Comparison of ENCODE assay signal across 8 cellular contexts in genomic region chr11:111429066-111429506, GRCh38. TPM values are rescaled to one million over a fixed set of nuclear protein-coding genes. Genes with fewer than 3 reads are reported as not detected.
A peak's percentile ranks its signal among the peaks of the same experiment; 100 is the strongest.
DNase-seq lines count a peak whose midpoint lies in the region; ATAC-seq, FAIRE-seq and TF ChIP-seq lines count a peak whose summit lies in the region.

No MANE protein-coding gene starts in this region.

- TF ChIP-seq CTCF in Caco-2 (IDR thresholded peaks at IDR 0.05; ENCODE audit: insufficient read depth in 1 of 2, low read depth in 1 of 2, low read length in 1 of 2, severe bottlenecking in 1 of 2, unreplicated experiment in 1 of 2) = peak; percentile 80 to 85
- TF ChIP-seq CTCF in MCF 10A (IDR thresholded peaks at IDR 0.05; ENCODE audit: unreplicated experiment) = peak; percentile 74
- TF ChIP-seq CTCF in right lobe of liver (IDR thresholded peaks at IDR 0.05) = peak; percentile 65 to 75 (median 68)

- H3K27ac ChIP-seq in right lobe of liver = no peak overlapping the region

- CTCF ChIA-PET in Caco-2 (lab: Charles Lee) = interaction anchor here (0.6 to 3.2 kb wide), 8 partner anchors 9 to 159 kb away, joined by 3 to 10 read pairs (median 4); partner anchors contain the start of gene POU2AF3
- CTCF ChIA-PET in MCF 10A (lab: Yijun Ruan, JAX) = interaction anchor here (0.7 to 16.5 kb wide), 26 partner anchors 8 to 437 kb away, joined by 3 to 233 read pairs (median 5); no protein-coding TSS in a partner anchor

- no peaks in the 10 kb centered on the region for H3K36me3 ChIP-seq in Caco-2 (ENCODE audit: control insufficient read depth, insufficient read depth, low read length)
- H3K36me3 ChIP-seq in right lobe of liver = no peaks in the 10 kb centered on the region

- DNase-seq in Caco-2 (peak; percentile 78 to 82), HTR-8/SVneo (ENCODE audit: insufficient read length, low spot score) (no peak), MCF 10A (ENCODE audit: unreplicated experiment) (peak; percentile 82), right lobe of liver (peak in 2 of 3 donors; percentile 38 to 75), NCI-H2029 treated with DMSO at 0.1 percent for 48 hours (lab: John Stamatoyannopoulos, UW) (no peak)
- peak; percentile 51 for DNase-seq in T-helper 2 cell treated with Interferon-gamma antibody and Interleukin-4, amounts not matched to agents 5 μg/mL and 100 μg/mL, for 36 hours (ENCODE audit: low spot score)
- DNase-seq in stimulated activated naive B cell treated with anti-CD40 and anti-IgM and Interleukin-4, amounts not matched to agents 10 μg/mL and 1 μg/mL and 100 μg/mL, for 72 hours = peak; percentile 48

- no peak overlapping the region for H3K4me3 Mint-ChIP-seq in Caco-2 (ENCODE audit: unreplicated experiment)
- H3K4me3 Mint-ChIP-seq in T-helper 2 cell treated with Interferon-gamma antibody and Interleukin-4, amounts not matched to agents 5 μg/mL and 100 μg/mL, for 36 hours = no peak overlapping the region
- no peak overlapping the region for H3K4me3 Mint-ChIP-seq in MCF 10A (ENCODE audit: unreplicated experiment)
- H3K4me3 Mint-ChIP-seq in stimulated activated naive B cell treated with anti-CD40 and anti-IgM and Interleukin-4, amounts not matched to agents 10 μg/mL and 1 μg/mL and 100 μg/mL, for 72 hours = no peak overlapping the region

- peak; percentile 71 for FAIRE-seq in HTR-8/SVneo (lab: Jason Lieb, UNC)

- H3K9me3 ChIP-seq in Caco-2 (no peaks in the 10 kb centered on the region), right lobe of liver (no peaks in the 10 kb centered on the region)

- H3K27me3 ChIP-seq in Caco-2 (replicated peaks; ENCODE audit: control insufficient read depth, insufficient read depth, low read length) (no peaks in the 10 kb centered on the region), right lobe of liver (no peaks in the 10 kb centered on the region)

- H3K4me1 Mint-ChIP-seq in Caco-2 (ENCODE audit: low read depth, unreplicated experiment) (peaks cover 5% of the 10 kb centered on the region), MCF 10A (ENCODE audit: insufficient read depth, unreplicated experiment) (peaks cover 22% of the 10 kb centered on the region)
- peaks cover 2% of the 10 kb centered on the region for H3K4me1 Mint-ChIP-seq in T-helper 2 cell treated with Interferon-gamma antibody and Interleukin-4, amounts not matched to agents 5 μg/mL and 100 μg/mL, for 36 hours (ENCODE audit: low read depth)
- peaks cover 5 to 6% of the 10 kb centered on the region in 2 donors for H3K4me1 Mint-ChIP-seq in stimulated activated naive B cell treated with anti-CD40 and anti-IgM and Interleukin-4, amounts not matched to agents 10 μg/mL and 1 μg/mL and 100 μg/mL, for 72 hours

- H3K4me1 ChIP-seq in Caco-2 = no peaks in the 10 kb centered on the region
- peaks cover 0 to 6% (median 0%) of the 10 kb centered on the region in 4 donors for H3K4me1 ChIP-seq in right lobe of liver

- intact Hi-C loops in Caco-2 (cut with micrococcal nuclease; ENCODE audit: unreplicated experiment) (loop anchor here (1.0 to 10.0 kb wide), 3 partner anchors 146 to 982 kb away; partner anchors contain the start of gene ARHGAP20), MCF 10A (cut with micrococcal nuclease) (loop anchor here (2.0 to 5.0 kb wide), 2 partner anchors 127 to 146 kb away; no protein-coding TSS in a partner anchor), right lobe of liver (cut with DNase I) (no loop called here)

- H3K27ac Mint-ChIP-seq in Caco-2 (ENCODE audit: unreplicated experiment) (no peak overlapping the region), MCF 10A (ENCODE audit: low read depth, unreplicated experiment) (no peak overlapping the region)
- no peak overlapping the region for H3K27ac Mint-ChIP-seq in T-helper 2 cell treated with Interferon-gamma antibody and Interleukin-4, amounts not matched to agents 5 μg/mL and 100 μg/mL, for 36 hours
- no peak overlapping the region for H3K27ac Mint-ChIP-seq in stimulated activated naive B cell treated with anti-CD40 and anti-IgM and Interleukin-4, amounts not matched to agents 10 μg/mL and 1 μg/mL and 100 μg/mL, for 72 hours

- BruUV-seq in Caco-2 (replicated peaks; lab: Mats Ljungman, UMichigan) (no TSS peak), MCF 10A (replicated peaks; lab: Mats Ljungman, UMichigan) (no TSS peak)

- H3K27me3 Mint-ChIP-seq in Caco-2 (ENCODE audit: insufficient read depth, unreplicated experiment) = peaks cover 3% of the 10 kb centered on the region
- peaks cover 12% of the 10 kb centered on the region for H3K27me3 Mint-ChIP-seq in T-helper 2 cell treated with Interferon-gamma antibody and Interleukin-4, amounts not matched to agents 5 μg/mL and 100 μg/mL, for 36 hours (ENCODE audit: low read depth)
- H3K27me3 Mint-ChIP-seq in MCF 10A (ENCODE audit: insufficient read depth, unreplicated experiment) = no peaks in the 10 kb centered on the region
- peaks cover 4 to 5% of the 10 kb centered on the region in 2 donors for H3K27me3 Mint-ChIP-seq in stimulated activated naive B cell treated with anti-CD40 and anti-IgM and Interleukin-4, amounts not matched to agents 10 μg/mL and 1 μg/mL and 100 μg/mL, for 72 hours

- TF ChIP-seq POLR2A in right lobe of liver (IDR thresholded peaks at IDR 0.05) = no peak

- WGBS in right lobe of liver (ENCODE audit: insufficient coverage, low coverage, low lambda C conversion rate, missing lambda C conversion rate) = 18% methylated on average over 6 of the region's 7 CpGs

- POLR2A ChIA-PET in Caco-2 (lab: Charles Lee) (no interaction called here), MCF 10A (lab: Yijun Ruan, JAX) (interaction anchor here (0.6 to 1.8 kb wide), 4 partner anchors 8 to 147 kb away, joined by 3 to 7 read pairs (median 4); no protein-coding TSS in a partner anchor)

- H3K36me3 Mint-ChIP-seq in Caco-2 (ENCODE audit: insufficient read depth, unreplicated experiment) (no peaks in the 10 kb centered on the region), MCF 10A (ENCODE audit: insufficient read depth, unreplicated experiment) (peaks cover 6% of the 10 kb centered on the region)
- H3K36me3 Mint-ChIP-seq in T-helper 2 cell treated with Interferon-gamma antibody and Interleukin-4, amounts not matched to agents 5 μg/mL and 100 μg/mL, for 36 hours (ENCODE audit: low read depth) = no peaks in the 10 kb centered on the region
- no peaks in the 10 kb centered on the region for H3K36me3 Mint-ChIP-seq in stimulated activated naive B cell treated with anti-CD40 and anti-IgM and Interleukin-4, amounts not matched to agents 10 μg/mL and 1 μg/mL and 100 μg/mL, for 72 hours

- no peak overlapping the region for H3K4me3 ChIP-seq in Caco-2 (ENCODE audit: low read depth, low read length)
- no peak overlapping the region for H3K4me3 ChIP-seq in right lobe of liver

- peak; percentile 79 for ATAC-seq in GM19438 (IDR thresholded peaks at IDR 0.05; ENCODE audit: low read depth, unreplicated experiment)
- peak; percentile 87 to 94 (median 94) for ATAC-seq in right lobe of liver
- peak; percentile 74 to 85 for ATAC-seq in stimulated activated naive B cell treated with anti-CD40 and anti-IgM and Interleukin-4, amounts not matched to agents 10 μg/mL and 1 μg/mL and 100 μg/mL, for 72 hours (replicated peaks)

- H3K9me3 Mint-ChIP-seq in Caco-2 (ENCODE audit: unreplicated experiment) (no peaks in the 10 kb centered on the region), MCF 10A (ENCODE audit: unreplicated experiment) (no peaks in the 10 kb centered on the region)
- H3K9me3 Mint-ChIP-seq in T-helper 2 cell treated with Interferon-gamma antibody and Interleukin-4, amounts not matched to agents 5 μg/mL and 100 μg/mL, for 36 hours = no peaks in the 10 kb centered on the region
- H3K9me3 Mint-ChIP-seq in stimulated activated naive B cell treated with anti-CD40 and anti-IgM and Interleukin-4, amounts not matched to agents 10 μg/mL and 1 μg/mL and 100 μg/mL, for 72 hours = no peaks in the 10 kb centered on the region

RNA-seq across cellular contexts. Expression of gene POU2AF1, which starts 50.0 kb away (rescaled TPM):
- 1.1 and 2.7 TPM in 2 replicates for total RNA-seq in Caco-2 (2022)
- total RNA-seq in MCF 10A (2022) = not detected in 2 replicates
- total RNA-seq in right lobe of liver = 1 to 10 TPM in 2 of 6 experiments, under 1 TPM in 4; 0.06 to 2.4 (median 0.63) TPM

Comparison
In these comparisons a context has a peak if more than half of its experiments do, and no peak if none do; other contexts are left out.
1. DNase-seq: peak in Caco-2 (2 of 2), T-helper 2 cell treated with Interferon-gamma antibody and Interleukin-4, amounts not matched to agents 5 μg/mL and 100 μg/mL, for 36 hours (single experiment), MCF 10A (single experiment), right lobe of liver (2 of 3) and stimulated activated naive B cell treated with anti-CD40 and anti-IgM and Interleukin-4, amounts not matched to agents 10 μg/mL and 1 μg/mL and 100 μg/mL, for 72 hours (single experiment); none in HTR-8/SVneo (single experiment) and NCI-H2029 treated with DMSO at 0.1 percent for 48 hours (single experiment).
2. intact Hi-C loops: an anchor here in Caco-2 (1.0 to 10.0 kb wide) and MCF 10A (2.0 to 5.0 kb wide); none called in right lobe of liver.
3. Peak in every context shown above with its lines, with median percentiles within 50 percentile points of each other: CTCF ChIP-seq and ATAC-seq.